ENCODE assay signal across 21 cellular contexts in the genomic region with DNA sequence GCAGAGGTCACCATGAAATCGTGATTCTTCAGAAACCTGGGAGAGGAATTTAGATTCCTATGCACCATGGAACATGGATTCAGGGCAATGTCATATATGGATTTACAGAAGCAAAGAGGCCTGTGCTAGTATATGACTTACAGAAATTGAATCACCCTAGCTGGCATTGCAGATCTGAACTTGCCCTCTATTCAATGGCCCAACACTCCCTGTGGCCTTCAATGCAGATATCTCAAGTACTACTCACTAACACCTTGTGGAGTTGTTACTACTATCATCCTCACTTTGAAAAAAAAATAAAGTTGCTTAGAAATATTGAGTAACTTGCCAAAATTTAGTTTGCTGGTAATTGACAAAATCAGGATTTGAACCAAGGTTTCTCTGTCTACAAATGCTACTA.
DNase-seq lines count a peak whose midpoint lies in the region; ATAC-seq, FAIRE-seq and TF ChIP-seq lines count a peak whose summit lies in the region.
"Had no signal": no experiment of that assay in that cellular context is flagged by ENCODE, and none has a peak within 500 bp of the region (broad histone marks: within the 10 kb centered on the region; RNA-seq: fewer than 3 reads in every experiment).

No MANE protein-coding gene starts in this region.

- H3K9me1 ChIP-seq in keratinocyte (ENCODE audit: control insufficient read depth, extremely low read depth, insufficient read depth, low read length): no peaks in the 10 kb centered on the region

- ATAC-seq in right lobe of liver: no peak
- ATAC-seq: A549; CD8-positive, alpha-beta T cell had no signal

- BruUV-seq in mammary epithelial cell (replicated peaks; lab: Mats Ljungman, UMichigan): no TSS peak

- intact Hi-C loops in mammary epithelial cell (cut with micrococcal nuclease) (no loop called here), breast epithelium (cut with DNase I; ENCODE audit: low total_unique reads) (no loop called here), right lobe of liver (cut with DNase I) (no loop called here)

- dilution Hi-C loops in mammary epithelial cell (cut with HindIII; ENCODE audit: low sequenced_read_pairs) (no loop called here), keratinocyte (cut with MboI; ENCODE audit: extremely low pct_ligation_motif_present, low sequenced_read_pairs) (no loop called here)

- H3K4me1 ChIP-seq in mammary epithelial cell (ENCODE audit: insufficient read depth, low read length) (no peaks in the 10 kb centered on the region), breast epithelium (no peaks in the 10 kb centered on the region), keratinocyte (ENCODE audit: control insufficient read depth, extremely low read depth, insufficient read depth, low read length) (no peaks in the 10 kb centered on the region), right lobe of liver (no peaks in the 10 kb centered on the region)
- H3K4me1 ChIP-seq: A549, Caco-2 had no signal

- no peaks in the 10 kb centered on the region for H4K20me1 ChIP-seq in mammary epithelial cell (ENCODE audit: insufficient read depth, low read length)
- H4K20me1 ChIP-seq in keratinocyte (ENCODE audit: control insufficient read depth, extremely low read depth, insufficient read depth, low read length): no peaks in the 10 kb centered on the region
- H4K20me1 ChIP-seq: BLaER1 treated with 17β-estradiol and CSF1 and Interleukin-3, amounts not matched to agents 10 nM and 100 nM had no signal

- H3K36me3 ChIP-seq in mammary epithelial cell (ENCODE audit: insufficient read depth, low read length) (no peaks in the 10 kb centered on the region), breast epithelium (no peaks in the 10 kb centered on the region), keratinocyte (ENCODE audit: control insufficient read depth in 2 of 2, extremely low read depth in 1 of 2, insufficient read depth in 2 of 2, low read length in 2 of 2) (no peaks in the 10 kb centered on the region), right lobe of liver (no peaks in the 10 kb centered on the region)
- H3K36me3 ChIP-seq: BLaER1 treated with 17β-estradiol and CSF1 and Interleukin-3, amounts not matched to agents 10 nM and 100 nM had no signal

- H3K9me3 ChIP-seq in mammary epithelial cell (replicated peaks; ENCODE audit: insufficient read depth, low read length): no peaks in the 10 kb centered on the region
- H3K9me3 ChIP-seq in breast epithelium: no peaks in the 10 kb centered on the region
- no peaks in the 10 kb centered on the region for H3K9me3 ChIP-seq in keratinocyte (ENCODE audit: control insufficient read depth, low read depth, low read length)
- H3K9me3 ChIP-seq in right lobe of liver: no peaks in the 10 kb centered on the region
- H3K9me3 ChIP-seq: A549; BLaER1 treated with 17β-estradiol and CSF1 and Interleukin-3, amounts not matched to agents 10 nM and 100 nM; Caco-2 had no signal

- CTCF ChIA-PET in mammary epithelial cell (lab: Charles Lee; ENCODE audit: low non-redundant PET): no interaction called here

- H3K4me2 ChIP-seq in mammary epithelial cell (ENCODE audit: insufficient read depth, low read depth, low read length) (peak overlapping the region; percentile 17), keratinocyte (ENCODE audit: control insufficient read depth, extremely low read depth, insufficient read depth, low read depth, low read length) (no peak overlapping the region)
- H3K4me2 ChIP-seq: A549; BLaER1 treated with 17β-estradiol and CSF1 and Interleukin-3, amounts not matched to agents 10 nM and 100 nM had no signal

- H3K27me3 ChIP-seq in mammary epithelial cell (ENCODE audit: insufficient read depth, low read length): no peaks in the 10 kb centered on the region
- H3K27me3 ChIP-seq in breast epithelium: no peaks in the 10 kb centered on the region
- H3K27me3 ChIP-seq in keratinocyte (ENCODE audit: control insufficient read depth, extremely low read depth, insufficient read depth, low read length): no peaks in the 10 kb centered on the region
- no peaks in the 10 kb centered on the region for H3K27me3 ChIP-seq in right lobe of liver
- H3K27me3 ChIP-seq: BLaER1 treated with 17β-estradiol and CSF1 and Interleukin-3, amounts not matched to agents 10 nM and 100 nM had no signal

- H3K4me3 ChIP-seq in mammary epithelial cell (replicated peaks in 1 of 3; ENCODE audit: insufficient read depth in 1 of 3, low read depth in 2 of 3, low read length in 3 of 3) (no peak overlapping the region), breast epithelium (no peak overlapping the region), epithelial cell of esophagus (ENCODE audit: low read length) (no peak overlapping the region), keratinocyte (ENCODE audit: control insufficient read depth in 2 of 3, extremely low read depth in 1 of 3, insufficient read depth in 2 of 3, low read depth in 1 of 3, low read length in 3 of 3) (no peak overlapping the region), right lobe of liver (no peak overlapping the region)
- H3K4me3 ChIP-seq: A549; BLaER1 treated with 17β-estradiol and CSF1 and Interleukin-3, amounts not matched to agents 10 nM and 100 nM had no signal

- H3K79me2 ChIP-seq in mammary epithelial cell (ENCODE audit: insufficient read depth, low read length) (no peaks in the 10 kb centered on the region), keratinocyte (ENCODE audit: control insufficient read depth, insufficient read depth, low read length) (no peaks in the 10 kb centered on the region)

- DNase-seq in mammary epithelial cell: peak; percentile 33
- DNase-seq in breast epithelium (ENCODE audit: low spot score in 2 of 2): no peak
- peak; percentile 82 for DNase-seq in epithelial cell of esophagus (ENCODE audit: low read depth)
- DNase-seq in keratinocyte (ENCODE audit: low read depth, low spot score): no peak
- no peak for DNase-seq in right lobe of liver
- no peak for DNase-seq in foreskin melanocyte
- DNase-seq: AML-193; Caco-2; Calu3; CD4-positive, alpha-beta T cell; CD8-positive, alpha-beta T cell; DMS79 treated with DMSO at 0.1 percent for 48 hours; GF-D8 had no signal

- H3K9ac ChIP-seq in mammary epithelial cell (ENCODE audit: insufficient read depth, low read length) (no peak overlapping the region), keratinocyte (ENCODE audit: control insufficient read depth, extremely low read depth, insufficient read depth, low read length) (no peak overlapping the region)
- H3K9ac ChIP-seq: BLaER1 treated with 17β-estradiol and CSF1 and Interleukin-3, amounts not matched to agents 10 nM and 100 nM had no signal

- in situ Hi-C loops in mammary epithelial cell (cut with MboI; ENCODE audit: low sequenced_read_pairs in 2 of 2): no loop called here

- H3K27ac ChIP-seq in mammary epithelial cell (ENCODE audit: insufficient read depth, low read depth, low read length) (no peak overlapping the region), breast epithelium (no peak overlapping the region), keratinocyte (ENCODE audit: control insufficient read depth, insufficient read depth, low read length) (no peak overlapping the region), right lobe of liver (no peak overlapping the region)
- H3K27ac ChIP-seq: 22Rv1; A549; BLaER1 treated with 17β-estradiol and CSF1 and Interleukin-3, amounts not matched to agents 10 nM and 100 nM; C4-2B had no signal

- peak; percentile 32 for FAIRE-seq in keratinocyte (lab: Jason Lieb, UNC)
- FAIRE-seq: A549, D721Med, G401.6, GM12891, GM19239 had no signal

- H2AFZ ChIP-seq in mammary epithelial cell (ENCODE audit: low read depth, low read length): no peak overlapping the region
- H2AFZ ChIP-seq in keratinocyte (ENCODE audit: control insufficient read depth, low read length): no peak overlapping the region

- no peak for TF ChIP-seq CTCF in mammary epithelial cell (conservative IDR thresholded peaks at IDR 0.05 in 1 of 2, IDR thresholded peaks at IDR 0.05 in 1 of 2; ENCODE audit: extremely low read depth in 1 of 2, insufficient read depth in 1 of 2, low read depth in 1 of 2, low read length in 2 of 2)
- TF ChIP-seq CTCF in breast epithelium (IDR thresholded peaks at IDR 0.05): no peak
- no peak for TF ChIP-seq CTCF in epithelial cell of esophagus (IDR thresholded peaks at IDR 0.05; ENCODE audit: insufficient read depth, low read depth, low read length, missing control alignments)
- no peak for TF ChIP-seq CTCF in keratinocyte (optimal IDR thresholded peaks at IDR 0.05 in 1 of 3, IDR thresholded peaks at IDR 0.05 in 1 of 3, conservative IDR thresholded peaks at IDR 0.05 in 1 of 3; ENCODE audit: extremely low read depth in 1 of 3, insufficient read depth in 2 of 3, low read length in 3 of 3)
- no peak for TF ChIP-seq CTCF in right lobe of liver (IDR thresholded peaks at IDR 0.05)

- 94% methylated on average over 1 of the region's 1 CpG for WGBS in mammary epithelial cell (ENCODE audit: low coverage, missing lambda C conversion rate)
- 27% methylated on average over 1 of the region's 1 CpG for WGBS in right lobe of liver (ENCODE audit: insufficient coverage, low coverage, low lambda C conversion rate, missing lambda C conversion rate)

- TF ChIP-seq POLR2A in breast epithelium (IDR thresholded peaks at IDR 0.05) (no peak), right lobe of liver (IDR thresholded peaks at IDR 0.05) (no peak)

Comparison
In these comparisons a context has a peak if more than half of its experiments do, and no peak if none do; other contexts are left out.
1. DNase-seq: peak in mammary epithelial cell (single experiment) and epithelial cell of esophagus (single experiment); none in breast epithelium (0 of 2), keratinocyte (single experiment), right lobe of liver (0 of 3) and foreskin melanocyte (single experiment).